10 cellular contexts compared by ENCODE assay signal in genomic region chr12:81077686-81078441, GRCh38. TPM values are rescaled to one million over a fixed set of nuclear protein-coding genes. Genes with fewer than 3 reads are reported as not detected.
A peak's percentile ranks its signal among the peaks of the same experiment; 100 is the strongest.
DNase-seq lines count a peak whose midpoint lies in the region; ATAC-seq and TF ChIP-seq lines count a peak whose summit lies in the region.
"Had no signal": no experiment of that assay in that cellular context is flagged by ENCODE, and none has a peak within 500 bp of the region (broad histone marks: within the 10 kb centered on the region; RNA-seq: fewer than 3 reads in every experiment).

Gene ACSS3, plus strand, starts transcription at chr12:81078079. Its CDS starts 42 bp downstream, at chr12:81078121.

- peak within 1 kb of the TSS; percentile 37 for H3K4me2 ChIP-seq in mesendoderm (ENCODE audit: low read length)

- H2BK120ac ChIP-seq in mesendoderm (ENCODE audit: low read depth, low read length) = peak within 1 kb of the TSS; percentile 90

- ATAC-seq in upper lobe of left lung (ENCODE audit: low FRiP score in 2 of 2) (peak; percentile 85 to 88), HG02885 (IDR thresholded peaks at IDR 0.05; ENCODE audit: poor library complexity, unreplicated experiment) (no peak), HG02623 (IDR thresholded peaks at IDR 0.05; ENCODE audit: unreplicated experiment) (no peak)

- peaks cover 3% of the 10 kb centered on the region for H3K79me1 ChIP-seq in mesendoderm (ENCODE audit: low read length)

- H4K8ac ChIP-seq in mesendoderm (ENCODE audit: low read depth, low read length) = peak within 1 kb of the TSS; percentile 43

- H2BK5ac ChIP-seq in mesendoderm (ENCODE audit: low read length) = peak within 1 kb of the TSS; percentile 88

- H3K18ac ChIP-seq in mesendoderm (ENCODE audit: low read length) = peak within 1 kb of the TSS; percentile 99

- no peak for TF ChIP-seq EP300 in upper lobe of left lung (IDR thresholded peaks at IDR 0.05)

- peaks cover 26% of the 10 kb centered on the region for H3K79me2 ChIP-seq in mesendoderm (ENCODE audit: control insufficient read depth, insufficient read depth, low read length)

- no peak within 1 kb of the TSS for H4K5ac ChIP-seq in mesendoderm (ENCODE audit: low read length)

- H3K4me1 ChIP-seq in mesendoderm (ENCODE audit: control insufficient read depth, low read depth, low read length) (peaks cover 14% of the 10 kb centered on the region), upper lobe of left lung (peaks cover 0 to 9% (median 1%) of the 10 kb centered on the region in 4 donors)

- peak within 1 kb of the TSS; percentile 78 for H2BK15ac ChIP-seq in mesendoderm (replicated peaks; ENCODE audit: low read depth)

- H3K9ac ChIP-seq in mesendoderm (ENCODE audit: low read length) = peak within 1 kb of the TSS; percentile 93

- no peaks in the 10 kb centered on the region for H3K9me3 ChIP-seq in upper lobe of left lung

- H3K4ac ChIP-seq in mesendoderm (ENCODE audit: low read depth, low read length) = peak within 1 kb of the TSS; percentile 73

- WGBS in mesendoderm (ENCODE audit: extremely low coverage, insufficient coverage, low lambda C conversion rate) = no CpG with 5 or more reads among the region's 49 CpGs
- WGBS in upper lobe of left lung, 2 donors = 4 to 5% methylated on average over 9 to 47 of the region's 49 CpGs

- H3K27ac ChIP-seq in epithelial cell of prostate (peak within 1 kb of the TSS; percentile 44), mesendoderm (ENCODE audit: low read depth, low read length) (peak within 1 kb of the TSS; percentile 66), upper lobe of left lung (peak within 1 kb of the TSS; percentile 50 to 89 (median 85))
- H3K27ac ChIP-seq: 22Rv1 had no signal

- H3K36me3 ChIP-seq in mesendoderm (ENCODE audit: control insufficient read depth, insufficient read depth, low read length) (no peaks in the 10 kb centered on the region), upper lobe of left lung (no peaks in the 10 kb centered on the region)

- no peak within 1 kb of the TSS for H3K23ac ChIP-seq in mesendoderm (ENCODE audit: low read length)

- TF ChIP-seq POLR2A in upper lobe of left lung (IDR thresholded peaks at IDR 0.05) = peak in 1 of 4 donors; percentile 51

- peak within 1 kb of the TSS; percentile 18 for H2AK5ac ChIP-seq in mesendoderm (ENCODE audit: low read length)

- peak within 1 kb of the TSS; percentile 92 for H3K56ac ChIP-seq in mesendoderm (ENCODE audit: low read length)

- H3K4me3 ChIP-seq in mesendoderm (ENCODE audit: low read length) (peak within 1 kb of the TSS; percentile 83), upper lobe of left lung (peak within 1 kb of the TSS; percentile 47 to 74 (median 58))

- no peaks in the 10 kb centered on the region for H3K27me3 ChIP-seq in mesendoderm (ENCODE audit: insufficient read depth, low read length, poor library complexity)
- no peaks in the 10 kb centered on the region for H3K27me3 ChIP-seq in upper lobe of left lung

- no peak for TF ChIP-seq CTCF in upper lobe of left lung (IDR thresholded peaks at IDR 0.05)

- DNase-seq in NCI-H1417 (lab: John Stamatoyannopoulos, UW) (peak in 2 of 3 experiments; percentile 81 to 90), NCI-H1417 treated with DMSO at 0.1 percent for 48 hours (lab: John Stamatoyannopoulos, UW) (no peak), epithelial cell of prostate (ENCODE audit: low read depth, low spot score) (no peak), mesendoderm (peak; percentile 98), upper lobe of left lung (peak; percentile 79 to 84), SK-N-DZ (ENCODE audit: low spot score) (no peak)
- DNase-seq: activated naive CD8-positive, alpha-beta T cell treated with anti-CD3 and anti-CD28 coated beads, Interleukin-2, amount 10 ng/mL, durations not matched to agents 7 days and 5 days had no signal

RNA-seq across cellular contexts. Expression of gene ACSS3, which starts in this region (rescaled TPM):
- 15.0 TPM for polyA plus RNA-seq in mesendoderm (2013, experiment 1 of 2)
- polyA plus RNA-seq in mesendoderm (2013, experiment 2 of 2) = 14.2 TPM
- 10 to 100 TPM; 23.5 to 61.8 (median 26.0) TPM for total RNA-seq in upper lobe of left lung
- polyA plus RNA-seq in SK-N-DZ (2014; cell fraction: cytosol; rRNA removed) = 0.23 and 0.27 TPM in 2 replicates
- 0.06 and 0.22 TPM in 2 replicates for polyA plus RNA-seq in SK-N-DZ (2014; cell fraction: nucleus; rRNA removed)
- total RNA-seq: activated naive CD8-positive, alpha-beta T cell treated with anti-CD3 and anti-CD28 coated beads, Interleukin-2, amount 10 ng/mL, durations not matched to agents 7 days and 5 days had no signal

Comparison
In these comparisons a context has a peak if more than half of its experiments do, and no peak if none do; other contexts are left out.
1. DNase-seq: peak in NCI-H1417 (2 of 3), mesendoderm (single experiment) and upper lobe of left lung (2 of 2); none in NCI-H1417 treated with DMSO at 0.1 percent for 48 hours (single experiment), epithelial cell of prostate (single experiment) and SK-N-DZ (single experiment).
2. ATAC-seq: peak in upper lobe of left lung (2 of 2); none in HG02885 (single experiment) and HG02623 (single experiment).
3. Peak in every context shown above with its lines, with median percentiles within 50 percentile points of each other: H3K27ac ChIP-seq.